In the genomic region with DNA sequence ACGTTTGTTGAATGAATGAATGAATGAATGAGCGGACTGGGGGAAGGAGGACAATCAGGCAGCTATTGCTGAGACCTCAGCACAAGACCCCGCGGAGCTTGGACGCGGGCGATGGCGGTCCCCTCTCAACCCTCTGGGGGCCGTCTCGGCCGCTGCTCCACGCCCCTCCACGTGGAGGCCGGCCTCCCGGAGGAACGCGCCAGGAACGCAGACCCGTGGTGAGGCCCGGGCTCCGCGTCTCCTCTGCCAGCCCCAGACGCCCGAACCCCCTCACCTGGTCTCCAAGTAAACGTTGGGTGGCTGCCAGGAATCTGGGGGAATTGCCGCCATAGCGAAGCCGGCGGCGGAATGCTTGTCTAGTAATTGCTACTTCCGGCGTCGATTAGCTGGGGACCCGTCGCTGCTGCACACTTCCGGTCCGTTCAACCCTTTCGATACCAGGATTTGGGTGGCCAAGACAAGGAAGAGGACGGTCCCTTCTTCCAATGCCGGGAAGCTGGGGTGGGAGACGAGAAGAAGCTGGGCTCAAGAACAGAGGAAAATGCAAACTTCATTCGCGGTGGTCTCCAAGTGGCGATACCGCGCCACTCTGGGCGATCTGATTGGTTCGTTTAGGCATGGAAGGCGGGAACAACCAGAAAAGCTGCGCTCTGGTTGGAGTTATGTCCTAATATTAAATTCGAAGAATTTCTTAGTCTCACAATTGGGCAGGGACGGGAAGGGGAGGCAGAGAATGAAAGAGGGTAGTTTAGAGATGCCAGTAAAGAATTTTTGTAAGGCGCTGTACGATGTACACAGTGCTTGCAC, we compare ENCODE assay signal across 8 cellular contexts. TPM values are rescaled to one million over a fixed set of nuclear protein-coding genes. Genes with fewer than 3 reads are reported as not detected.
DNase-seq lines count a peak whose midpoint lies in the region; ATAC-seq, FAIRE-seq and TF ChIP-seq lines count a peak whose summit lies in the region.

A gene (minus strand): TSS at position 361 of the 807 bp plus-strand sequence. CDS start 31 bp downstream, at position 330.

- DNase-seq in AG08396 (ENCODE audit: low spot score) (peak; percentile 94), NCI-H446 treated with DMSO at 0.1 percent for 48 hours (lab: John Stamatoyannopoulos, UW) (peak; percentile 96), cerebellum (ENCODE audit: low spot score) (peak; percentile 89), kidney (peak; percentile 93)
- peak; percentile 78 for DNase-seq in activated CD4-positive, alpha-beta T cell treated with anti-CD3 and anti-CD28 coated beads for 1 hour
- peak; percentile 87 for DNase-seq in stimulated activated CD4-positive, alpha-beta T cell treated with anti-CD3 and anti-CD28 coated beads, Interleukin-15, amount 100 ng/mL, for 24 hours

- intact Hi-C loops in kidney (cut with DNase I): no loop called here

- FAIRE-seq in kidney (lab: Jason Lieb, UNC): peak; percentile 74

- peaks cover 0 to 3% of the 10 kb centered on the region in 2 donors for H3K36me3 ChIP-seq in kidney (ENCODE audit: control insufficient read depth in 1 of 2, insufficient read depth in 2 of 2, low read length in 2 of 2)

- no peaks in the 10 kb centered on the region for H3K9me3 ChIP-seq in kidney (ENCODE audit: control insufficient read depth in 1 of 2, low read length in 2 of 2)

- H3K27ac ChIP-seq in kidney (ENCODE audit: low read depth in 2 of 2, low read length in 2 of 2): peak within 1 kb of the TSS; percentile 83 to 85

- peak within 1 kb of the TSS; percentile 77 to 90 for H3K9ac ChIP-seq in kidney (ENCODE audit: low read length in 2 of 2)

- ATAC-seq in GM19023 (IDR thresholded peaks at IDR 0.05; ENCODE audit: unreplicated experiment): peak; percentile 77
- ATAC-seq in HG03280 (IDR thresholded peaks at IDR 0.05; ENCODE audit: unreplicated experiment): peak; percentile 83

- H3K4me1 ChIP-seq in kidney (ENCODE audit: control insufficient read depth in 1 of 2, insufficient read depth in 1 of 2, low read depth in 1 of 2, low read length in 2 of 2): peaks cover 4 to 7% of the 10 kb centered on the region in 2 donors

- no peak for TF ChIP-seq CTCF in kidney (IDR thresholded peaks at IDR 0.05; ENCODE audit: borderline replicate concordance, extremely low read depth, insufficient read depth)

- H3K4me3 ChIP-seq in kidney (ENCODE audit: low read length in 2 of 2): peak within 1 kb of the TSS; percentile 96

RNA-seq across cellular contexts. Expression of the gene that starts here (rescaled TPM):
- total RNA-seq in cerebellum: 29.9 TPM
- total RNA-seq in kidney: 21.3 TPM
- 40.1 TPM for polyA plus RNA-seq in kidney (ENCODE audit: insufficient read depth, low read depth, low replicate concordance)

Comparison
In these comparisons a context has a peak if more than half of its experiments do, and no peak if none do; other contexts are left out.
1. Peak in every context shown above with its lines: DNase-seq, ATAC-seq, H3K4me3 ChIP-seq and H3K27ac ChIP-seq.